Comparison of ENCODE assay signal across 7 cellular contexts in genomic region chr18:28712172-28712571, GRCh38.
"Had no signal": no experiment of that assay in that cellular context is flagged by ENCODE, and none has a peak within 500 bp of the region (broad histone marks: within the 10 kb centered on the region; RNA-seq: fewer than 3 reads in every experiment).

No MANE protein-coding gene starts in this region.

- ATAC-seq: GM12878 had no signal

- H3K4me3 ChIP-seq: GM12878 had no signal

- DNase-seq: GDM1, GF-D8 had no signal

- FAIRE-seq: GM12878, GM12891, GM12892, GM18507, GM19239 had no signal
